In the genomic region with DNA sequence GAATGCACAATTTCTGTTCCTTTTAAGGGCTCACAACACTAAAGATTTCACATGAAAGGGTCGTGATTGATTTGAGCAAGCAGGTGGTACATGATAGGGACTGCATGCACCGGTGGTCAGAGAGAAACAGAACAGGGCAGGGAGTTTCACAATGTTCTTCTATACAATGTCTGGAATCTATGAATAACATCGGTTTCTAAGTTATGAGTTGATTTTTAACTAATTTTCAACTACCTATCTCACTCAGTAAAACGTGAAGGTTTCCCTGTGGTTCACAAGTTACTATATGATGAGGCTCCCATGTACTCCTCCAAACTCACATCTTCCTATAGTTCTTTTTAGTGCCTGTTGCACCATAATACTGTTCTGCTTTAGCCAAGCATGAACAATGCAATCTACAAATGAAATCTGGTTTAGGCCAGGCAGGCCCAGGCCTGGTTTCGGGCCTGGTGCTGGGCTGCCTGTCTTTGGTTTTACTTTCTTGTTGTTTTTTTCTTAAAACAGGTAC, we compare ENCODE assay signal across 14 cellular contexts. TPM values are rescaled to one million over a fixed set of nuclear protein-coding genes. Genes with fewer than 3 reads are reported as not detected.
DNase-seq lines count a peak whose midpoint lies in the region; ATAC-seq and TF ChIP-seq lines count a peak whose summit lies in the region.
"Not testable (repeated sequence)": the region's sequence is repeated elsewhere in the genome, so short reads cannot be mapped to it uniquely, and the experiment has no call there.
"Had no signal": no experiment of that assay in that cellular context is flagged by ENCODE, and none has a peak within 500 bp of the region (broad histone marks: within the 10 kb centered on the region; RNA-seq: fewer than 3 reads in every experiment).

No MANE protein-coding gene starts in this region.

- H3K4me1 ChIP-seq in BLaER1 treated with 17β-estradiol and CSF1 and Interleukin-3, amounts not matched to agents 10 nM and 100 nM: peaks cover 25 to 44% (median 34%) of the 10 kb centered on the region in 10 experiments
- H3K4me1 ChIP-seq in mucosa of descending colon (ENCODE audit: low read depth): not testable (repeated sequence)

- H3K27me3 ChIP-seq in BLaER1 treated with 17β-estradiol and CSF1 and Interleukin-3, amounts not matched to agents 10 nM and 100 nM: not testable (repeated sequence)

- not testable (repeated sequence) for H3K36me3 Mint-ChIP-seq in IgD-negative memory B cell

- DNase-seq in mucosa of descending colon: not testable (repeated sequence)

- H3K4me3 ChIP-seq in BLaER1 treated with 17β-estradiol and CSF1 and Interleukin-3, amounts not matched to agents 10 nM and 100 nM; mucosa of descending colon: not testable (repeated sequence)

- H3K9me3 ChIP-seq in BLaER1 treated with 17β-estradiol and CSF1 and Interleukin-3, amounts not matched to agents 10 nM and 100 nM (replicated peaks in 1 of 11): peaks cover 0 to 18% (median 4%) of the 10 kb centered on the region in 11 experiments; a peak in 6 of 22 replicates
- not testable (repeated sequence) for H3K9me3 ChIP-seq in mucosa of descending colon

- not testable (repeated sequence) for H3K27me3 Mint-ChIP-seq in IgD-negative memory B cell

- H3K4me1 Mint-ChIP-seq in IgD-negative memory B cell: peaks cover 70 to 87% (median 73%) of the 10 kb centered on the region in 3 donors

- peak overlapping the region in 6 of 11 experiments; percentile 0 to 63 (median 29); a peak in 5 of 22 replicates for H3K27ac ChIP-seq in BLaER1 treated with 17β-estradiol and CSF1 and Interleukin-3, amounts not matched to agents 10 nM and 100 nM

- peak overlapping the region; percentile 91 to 98 (median 98) for H3K27ac Mint-ChIP-seq in IgD-negative memory B cell

- ATAC-seq in GM18867 (IDR thresholded peaks at IDR 0.05; ENCODE audit: unreplicated experiment) (peak; percentile 69), GM19452 (IDR thresholded peaks at IDR 0.05; ENCODE audit: unreplicated experiment) (peak; percentile 77), GM21723 (IDR thresholded peaks at IDR 0.05; ENCODE audit: unreplicated experiment) (peak; percentile 73), HG02938 (IDR thresholded peaks at IDR 0.05; ENCODE audit: unreplicated experiment) (peak; percentile 80), HG03175 (IDR thresholded peaks at IDR 0.05; ENCODE audit: unreplicated experiment) (peak; percentile 71), mucosa of descending colon (peak; percentile 42)

- intact Hi-C loops in mucosa of descending colon (cut with DNase I, micrococcal nuclease): not testable (repeated sequence)

- H3K4me3 Mint-ChIP-seq in IgD-negative memory B cell: peak overlapping the region in 3 of 4 donors; percentile 82 to 92 (median 85)

- not testable (repeated sequence) for H4K20me1 ChIP-seq in BLaER1 treated with 17β-estradiol and CSF1 and Interleukin-3, amounts not matched to agents 10 nM and 100 nM

- H3K4me2 ChIP-seq in BLaER1 treated with 17β-estradiol and CSF1 and Interleukin-3, amounts not matched to agents 10 nM and 100 nM: peak overlapping the region in 9 of 11 experiments; percentile 7 to 68 (median 47); a peak in 14 of 22 replicates

- not testable (repeated sequence) for H3K9me3 Mint-ChIP-seq in IgD-negative memory B cell

- not testable (repeated sequence) for H3K9ac ChIP-seq in BLaER1 treated with 17β-estradiol and CSF1 and Interleukin-3, amounts not matched to agents 10 nM and 100 nM

- not testable (repeated sequence) for TF ChIP-seq CTCF in mucosa of descending colon (IDR thresholded peaks at IDR 0.05)

- H3K36me3 ChIP-seq in BLaER1 treated with 17β-estradiol and CSF1 and Interleukin-3, amounts not matched to agents 10 nM and 100 nM; mucosa of descending colon (ENCODE audit: low read depth): not testable (repeated sequence)

RNA-seq across cellular contexts. Expression of a gene that starts 19.8 kb away (rescaled TPM):
- polyA plus RNA-seq in IgD-negative memory B cell: 168 TPM
- total RNA-seq in mucosa of descending colon: under 1 TPM in 2 of 3 donors, not detected in 1; 0.51 to 0.64 TPM
- total RNA-seq: A172, chondrocyte, fibroblast of lung, left ventricle myocardium inferior, occipital lobe, right atrium auricular region had no signal
- polyA plus RNA-seq: fibroblast of lung had no signal

RNA-seq across cellular contexts. Expression of a gene that starts 43.6 kb away (rescaled TPM):
- polyA plus RNA-seq in IgD-negative memory B cell: 102 TPM
- 10 to 100 TPM in 1 of 3 donors, 1 to 10 TPM in 2; 7.1 to 10.1 (median 7.2) TPM for total RNA-seq in mucosa of descending colon

RNA-seq across cellular contexts. Expression of a gene that starts 47.6 kb away (rescaled TPM):
- 177 TPM for polyA plus RNA-seq in IgD-negative memory B cell
- 1 to 10 TPM; 2.4 to 4.7 (median 3.2) TPM for total RNA-seq in mucosa of descending colon
- total RNA-seq: A172, chondrocyte, fibroblast of lung had no signal
- polyA plus RNA-seq: fibroblast of lung had no signal
